In genomic region chr14:51862171-51862838, GRCh38 we compare ENCODE assay signal across 1 cellular context.
TF ChIP-seq lines count a peak whose summit lies in the region.

No MANE protein-coding gene starts in this region.

TF ChIP-seq in GM23338, 12 proteins besides CTCF, POLR2A, EP300 and RAD21 (continued from another document):
- TF ChIP-seq NANOG (IDR thresholded peaks at IDR 0.05; ENCODE audit: borderline replicate concordance) (no peak), POLR2AphosphoS5 (IDR thresholded peaks at IDR 0.05; ENCODE audit: low read depth) (no peak), ZNF331 (CRISPR knock-in tag; IDR thresholded peaks at IDR 0.05; ENCODE audit: low read depth) (no peak), EZH2 (IDR thresholded peaks at IDR 0.05; ENCODE audit: low read depth, unreplicated experiment) (no peak), CREB1 (CRISPR knock-in tag; IDR thresholded peaks at IDR 0.05; ENCODE audit: low read depth) (no peak), JUNB (IDR thresholded peaks at IDR 0.05; ENCODE audit: unreplicated experiment) (no peak), EZH2phosphoT487 (IDR thresholded peaks at IDR 0.05; ENCODE audit: unreplicated experiment) (no peak)
- TF ChIP-seq, protein P1, sequence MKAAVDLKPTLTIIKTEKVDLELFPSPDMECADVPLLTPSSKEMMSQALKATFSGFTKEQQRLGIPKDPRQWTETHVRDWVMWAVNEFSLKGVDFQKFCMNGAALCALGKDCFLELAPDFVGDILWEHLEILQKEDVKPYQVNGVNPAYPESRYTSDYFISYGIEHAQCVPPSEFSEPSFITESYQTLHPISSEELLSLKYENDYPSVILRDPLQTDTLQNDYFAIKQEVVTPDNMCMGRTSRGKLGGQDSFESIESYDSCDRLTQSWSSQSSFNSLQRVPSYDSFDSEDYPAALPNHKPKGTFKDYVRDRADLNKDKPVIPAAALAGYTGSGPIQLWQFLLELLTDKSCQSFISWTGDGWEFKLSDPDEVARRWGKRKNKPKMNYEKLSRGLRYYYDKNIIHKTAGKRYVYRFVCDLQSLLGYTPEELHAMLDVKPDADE (IDR thresholded peaks at IDR 0.05), result no peak
